Comparison of ENCODE assay signal across 8 cellular contexts in the genomic region with DNA sequence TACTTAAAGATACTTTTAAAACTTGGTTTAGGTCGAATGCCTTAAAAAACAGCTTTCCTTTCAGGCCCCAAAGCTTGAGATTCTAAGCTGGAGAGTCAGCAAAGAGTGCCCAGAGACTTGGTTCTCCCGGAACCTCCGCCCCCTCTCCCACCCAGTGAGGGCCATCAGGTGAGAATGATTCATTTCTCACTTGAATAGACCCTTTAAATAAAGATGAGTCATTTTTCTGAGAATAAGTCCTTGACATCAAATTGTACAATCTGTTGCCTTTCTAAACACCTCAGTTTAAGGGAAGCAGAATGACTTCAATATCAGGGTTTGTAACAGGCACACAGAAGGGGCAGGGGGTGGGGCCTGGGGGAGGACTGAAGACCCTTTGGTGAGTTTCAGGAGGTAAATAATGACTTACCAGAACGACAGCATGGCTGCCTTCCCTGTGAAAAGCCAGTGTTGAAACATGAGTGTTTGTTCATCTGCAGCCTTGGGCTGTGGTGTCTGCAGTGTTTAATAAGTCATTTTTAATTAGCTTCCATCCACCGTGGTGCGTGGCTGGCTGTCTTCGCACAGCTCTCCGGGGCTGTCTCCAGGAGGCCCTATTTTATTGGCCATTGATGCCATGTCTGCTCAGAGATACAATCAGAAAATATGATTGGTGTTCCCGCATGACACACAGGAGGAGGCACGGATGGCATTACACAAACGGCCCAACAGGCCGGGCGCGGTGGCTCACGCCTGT.
DNase-seq lines count a peak whose midpoint lies in the region; ATAC-seq and TF ChIP-seq lines count a peak whose summit lies in the region.

No MANE protein-coding gene starts in this region.

- no peaks in the 10 kb centered on the region for H3K9me3 Mint-ChIP-seq in activated T-helper 2 cell treated with anti-CD3 and anti-CD28 coated beads, Interferon-gamma antibody, Interleukin-2, Interleukin-4, amounts not matched to agents 10 μg/mL and 5 μg/mL and 100 μg/mL, durations not matched to agents 14 hours and 24 hours and 36 hours
- no peaks in the 10 kb centered on the region for H3K9me3 Mint-ChIP-seq in neural progenitor cell

- TF ChIP-seq CTCF in neural progenitor cell (IDR thresholded peaks at IDR 0.05), result no peak

- peaks cover 21% of the 10 kb centered on the region for H3K27me3 Mint-ChIP-seq in activated T-helper 2 cell treated with anti-CD3 and anti-CD28 coated beads, Interferon-gamma antibody, Interleukin-2, Interleukin-4, amounts not matched to agents 10 μg/mL and 5 μg/mL and 100 μg/mL, durations not matched to agents 14 hours and 24 hours and 36 hours (ENCODE audit: low read depth)
- peaks cover 10% of the 10 kb centered on the region for H3K27me3 Mint-ChIP-seq in neural progenitor cell (ENCODE audit: insufficient read depth, low read depth)

- H3K9me3 ChIP-seq in neural progenitor cell (ENCODE audit: low read depth), result no peaks in the 10 kb centered on the region

- no peaks in the 10 kb centered on the region for H4K20me1 ChIP-seq in neural progenitor cell (ENCODE audit: low read depth)

- intact Hi-C loops in activated T-helper 2 cell treated with anti-CD3 and anti-CD28 coated beads, Interferon-gamma antibody, Interleukin-2, Interleukin-4, amounts not matched to agents 10 μg/mL and 5 μg/mL and 100 μg/mL, durations not matched to agents 14 hours and 24 hours and 36 hours (cut with micrococcal nuclease), result loop anchor here (1.0 kb wide), 1 partner anchor 29 kb away; no protein-coding TSS in a partner anchor
- intact Hi-C loops in left ventricle myocardium superior (cut with micrococcal nuclease), result no loop called here

- H3K4me1 Mint-ChIP-seq in activated T-helper 2 cell treated with anti-CD3 and anti-CD28 coated beads, Interferon-gamma antibody, Interleukin-2, Interleukin-4, amounts not matched to agents 10 μg/mL and 5 μg/mL and 100 μg/mL, durations not matched to agents 14 hours and 24 hours and 36 hours (ENCODE audit: low read depth), result peaks cover 15% of the 10 kb centered on the region
- peaks cover 39% of the 10 kb centered on the region for H3K4me1 Mint-ChIP-seq in neural progenitor cell

- H3K4me3 ChIP-seq in neural progenitor cell, result no peak overlapping the region

- peak overlapping the region; percentile 100 for H2AFZ ChIP-seq in neural progenitor cell (replicated peaks)

- no peak overlapping the region for H3K4me2 ChIP-seq in neural progenitor cell

- H3K36me3 Mint-ChIP-seq in activated T-helper 2 cell treated with anti-CD3 and anti-CD28 coated beads, Interferon-gamma antibody, Interleukin-2, Interleukin-4, amounts not matched to agents 10 μg/mL and 5 μg/mL and 100 μg/mL, durations not matched to agents 14 hours and 24 hours and 36 hours (ENCODE audit: low read depth), result no peaks in the 10 kb centered on the region
- no peaks in the 10 kb centered on the region for H3K36me3 Mint-ChIP-seq in neural progenitor cell

- no peak overlapping the region for H3K9ac ChIP-seq in neural progenitor cell

- no peaks in the 10 kb centered on the region for H3K36me3 ChIP-seq in neural progenitor cell

- peak; percentile 68 to 71 for ATAC-seq in activated CD4-positive, CD25-positive, alpha-beta regulatory T cell treated with anti-CD3 and anti-CD28 coated beads, Interleukin-2, amount 50 U/mL, for 24 hours
- ATAC-seq in HG03439 (IDR thresholded peaks at IDR 0.05; ENCODE audit: unreplicated experiment) (peak; percentile 31), HG02970 (IDR thresholded peaks at IDR 0.05; ENCODE audit: low FRiP score, unreplicated experiment) (no peak), left ventricle myocardium superior (no peak)

- H3K4me1 ChIP-seq in neural progenitor cell, result peaks cover 28% of the 10 kb centered on the region

- H3F3A ChIP-seq in neural progenitor cell (ENCODE audit: low read depth), result no peaks in the 10 kb centered on the region

- DNase-seq in activated CD4-positive, CD25-positive, alpha-beta regulatory T cell (lab: John Stamatoyannopoulos, UW), result no peak
- DNase-seq in activated T-helper 2 cell treated with anti-CD3 and anti-CD28 coated beads, Interferon-gamma antibody, Interleukin-2, Interleukin-4, amounts not matched to agents 10 μg/mL and 5 μg/mL and 100 μg/mL, durations not matched to agents 14 hours and 24 hours and 36 hours (ENCODE audit: low spot score), result no peak
- DNase-seq in neural progenitor cell (ENCODE audit: low spot score) (no peak), NCI-H2107 treated with DMSO at 0.1 percent for 48 hours (lab: John Stamatoyannopoulos, UW; ENCODE audit: unreplicated experiment) (no peak), left ventricle myocardium superior (no peak)

- no peaks in the 10 kb centered on the region for H3K79me2 ChIP-seq in neural progenitor cell (ENCODE audit: low read depth)

- H3K4me3 Mint-ChIP-seq in activated T-helper 2 cell treated with anti-CD3 and anti-CD28 coated beads, Interferon-gamma antibody, Interleukin-2, Interleukin-4, amounts not matched to agents 10 μg/mL and 5 μg/mL and 100 μg/mL, durations not matched to agents 14 hours and 24 hours and 36 hours (ENCODE audit: low read depth), result no peak overlapping the region
- no peak overlapping the region for H3K4me3 Mint-ChIP-seq in neural progenitor cell

- peak overlapping the region; percentile 74 for H3K27ac Mint-ChIP-seq in activated T-helper 2 cell treated with anti-CD3 and anti-CD28 coated beads, Interferon-gamma antibody, Interleukin-2, Interleukin-4, amounts not matched to agents 10 μg/mL and 5 μg/mL and 100 μg/mL, durations not matched to agents 14 hours and 24 hours and 36 hours
- no peak overlapping the region for H3K27ac Mint-ChIP-seq in neural progenitor cell

- no peaks in the 10 kb centered on the region for H3K27me3 ChIP-seq in neural progenitor cell

- H3K27ac ChIP-seq in neural progenitor cell, result no peak overlapping the region

Comparison
In these comparisons a context has a peak if more than half of its experiments do, and no peak if none do; other contexts are left out.
1. ATAC-seq: peak in activated CD4-positive, CD25-positive, alpha-beta regulatory T cell treated with anti-CD3 and anti-CD28 coated beads, Interleukin-2, amount 50 U/mL, for 24 hours (2 of 2) and HG03439 (single experiment); none in HG02970 (single experiment) and left ventricle myocardium superior (single experiment).